Comparison of ENCODE assay signal across 27 cellular contexts in the genomic region with DNA sequence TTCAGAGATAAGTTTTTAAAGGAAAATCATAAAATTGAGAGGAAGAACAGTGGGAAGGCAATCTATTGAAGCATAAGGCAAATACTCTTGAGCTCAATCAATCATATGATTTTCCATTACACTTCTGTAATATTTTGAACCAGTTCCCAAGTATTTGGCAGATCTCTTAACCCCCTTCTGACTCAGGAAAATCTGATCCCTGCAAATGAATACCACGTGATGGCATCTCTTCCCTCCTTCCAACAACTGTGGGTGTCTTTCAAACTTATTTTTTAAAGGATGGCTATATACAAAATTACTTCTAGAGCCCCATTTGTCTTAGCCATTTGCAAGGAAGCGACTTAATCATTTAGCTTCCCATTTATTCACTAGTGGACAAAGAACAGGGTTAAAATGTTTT.
"Had no signal": no experiment of that assay in that cellular context is flagged by ENCODE, and none has a peak within 500 bp of the region (broad histone marks: within the 10 kb centered on the region; RNA-seq: fewer than 3 reads in every experiment).

No MANE protein-coding gene starts in this region.

- H3K4me1 ChIP-seq: adrenal gland, breast epithelium, colonic mucosa, esophagus squamous epithelium had no signal

- H3K4me3 ChIP-seq: adrenal gland, breast epithelium, cardiac muscle cell, colonic mucosa, esophagus squamous epithelium had no signal

- H3K36me3 ChIP-seq: adrenal gland, breast epithelium, colonic mucosa, esophagus squamous epithelium had no signal

- DNase-seq: activated CD4-positive, alpha-beta memory T cell treated with anti-CD3 and anti-CD28 coated beads for 36 hours; activated CD4-positive, alpha-beta T cell treated with anti-CD3 and anti-CD28 coated beads for 48 hours; activated CD8-positive, alpha-beta memory T cell treated with anti-CD3 and anti-CD28 coated beads, Interleukin-2, amount 10 ng/mL, durations not matched to agents 7 days and 5 days; activated CD8-positive, alpha-beta memory T cell treated with anti-CD3 and anti-CD28 coated beads, Interleukin-2, amount 50 U/mL, for 4 hours; activated CD8-positive, alpha-beta T cell treated with anti-CD3 and anti-CD28 coated beads, Interleukin-2, amount 10 ng/mL, durations not matched to agents 7 days and 5 days; activated effector memory CD4-positive, alpha-beta T cell treated with anti-CD3 and anti-CD28 coated beads, Interleukin-2, amount 50 U/mL, for 16 hours; activated naive CD4-positive, alpha-beta T cell treated with anti-CD3 and anti-CD28 coated beads for 36 hours; activated naive CD8-positive, alpha-beta T cell treated with anti-CD3 and anti-CD28 coated beads for 36 hours; activated naive CD8-positive, alpha-beta T cell treated with anti-CD3 and anti-CD28 coated beads, Interleukin-2, amount 50 U/mL, for 24 hours; activated T-cell treated with anti-CD3 and anti-CD28 coated beads, Interleukin-2, amount 50 U/mL, for 1 hour; activated T-cell treated with anti-CD3 and anti-CD28 coated beads, Interleukin-2, amount 50 U/mL, for 48 hours; adrenal gland; amygdala; aorta; central memory CD4-positive, alpha-beta T cell; cerebellar nuclear complex; colonic mucosa; effector CD8-positive, alpha-beta T cell; esophagus squamous epithelium; foreskin melanocyte; head of caudate nucleus; T-helper 2 cell had no signal

- H3K27me3 ChIP-seq: adrenal gland, cardiac muscle cell, colonic mucosa had no signal

- H3K27ac ChIP-seq: adrenal gland, breast epithelium, cardiac muscle cell, colonic mucosa, epithelial cell of prostate, esophagus squamous epithelium, VCaP had no signal

- ATAC-seq: activated CD8-positive, alpha-beta memory T cell treated with anti-CD3 and anti-CD28 coated beads, Interleukin-2, amount 10 ng/mL, durations not matched to agents 7 days and 5 days; activated CD8-positive, alpha-beta T cell treated with anti-CD3 and anti-CD28 coated beads, Interleukin-2, amount 10 ng/mL, durations not matched to agents 7 days and 5 days; activated naive CD8-positive, alpha-beta T cell treated with anti-CD3 and anti-CD28 coated beads, Interleukin-2, amount 50 U/mL, for 24 hours; WTC11 had no signal

- H3K9me3 ChIP-seq: adrenal gland, colonic mucosa, esophagus squamous epithelium had no signal
